In the genomic region with DNA sequence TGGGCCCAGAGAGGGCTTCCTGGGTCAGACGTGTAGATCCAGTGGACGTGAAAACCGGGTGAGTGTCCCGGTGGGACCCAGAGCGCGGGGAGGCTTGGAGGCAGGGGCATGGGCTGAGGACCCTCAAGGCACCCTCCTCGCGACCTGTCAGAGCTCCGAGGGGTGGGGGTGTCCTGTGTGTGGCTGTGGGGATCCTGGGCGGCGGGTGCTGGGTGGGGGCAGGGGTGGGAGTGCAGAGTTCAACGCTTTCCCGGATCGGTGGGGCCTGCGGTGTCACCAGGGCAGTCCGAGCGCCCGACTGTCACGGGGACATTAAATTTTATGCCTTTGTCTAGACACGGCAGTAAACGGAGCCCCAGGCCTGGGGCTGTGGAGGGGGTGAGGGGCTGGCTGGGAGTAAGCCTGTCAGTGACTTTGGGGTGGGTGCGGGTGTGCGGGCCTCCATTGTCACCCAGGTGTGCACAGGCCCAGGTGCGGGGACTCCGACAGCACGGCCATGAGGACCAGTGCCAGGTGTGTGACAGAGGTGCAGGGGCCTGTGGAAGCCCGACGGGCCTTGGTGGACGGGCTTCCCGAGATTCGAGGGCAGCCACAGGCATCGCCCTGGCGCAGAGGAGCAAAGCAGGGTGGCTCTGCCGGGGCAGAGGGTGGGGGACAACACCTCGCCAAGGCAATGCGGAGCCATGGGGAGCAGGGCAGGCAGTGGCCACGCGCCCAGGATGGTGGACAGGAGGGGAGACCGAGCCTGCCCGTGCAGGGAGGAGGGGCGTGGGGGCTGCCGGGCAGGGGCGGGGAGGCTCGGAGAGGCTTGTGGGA, we compare ENCODE assay signal across 2 cellular contexts.
TF ChIP-seq lines count a peak whose summit lies in the region.

No MANE protein-coding gene starts in this region.

TF ChIP-seq in A549, 52 proteins besides CTCF, POLR2A, EP300 and RAD21:
- no peak for TF ChIP-seq RARB (CRISPR knock-in tag; IDR thresholded peaks at IDR 0.05)
- TF ChIP-seq ESRRA (IDR thresholded peaks at IDR 0.05; ENCODE audit: borderline replicate concordance, low read length) = no peak
- no peak for TF ChIP-seq ZSCAN20 (CRISPR knock-in tag; IDR thresholded peaks at IDR 0.05)
- TF ChIP-seq, protein P1, sequence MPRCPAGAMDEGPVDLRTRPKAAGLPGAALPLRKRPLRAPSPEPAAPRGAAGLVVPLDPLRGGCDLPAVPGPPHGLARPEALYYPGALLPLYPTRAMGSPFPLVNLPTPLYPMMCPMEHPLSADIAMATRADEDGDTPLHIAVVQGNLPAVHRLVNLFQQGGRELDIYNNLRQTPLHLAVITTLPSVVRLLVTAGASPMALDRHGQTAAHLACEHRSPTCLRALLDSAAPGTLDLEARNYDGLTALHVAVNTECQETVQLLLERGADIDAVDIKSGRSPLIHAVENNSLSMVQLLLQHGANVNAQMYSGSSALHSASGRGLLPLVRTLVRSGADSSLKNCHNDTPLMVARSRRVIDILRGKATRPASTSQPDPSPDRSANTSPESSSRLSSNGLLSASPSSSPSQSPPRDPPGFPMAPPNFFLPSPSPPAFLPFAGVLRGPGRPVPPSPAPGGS (IDR thresholded peaks at IDR 0.05) = no peak
- no peak for TF ChIP-seq MAFK (IDR thresholded peaks at IDR 0.05; ENCODE audit: partially characterized antibody)
- TF ChIP-seq NFE2L2 (conservative IDR thresholded peaks at IDR 0.05; ENCODE audit: low read length) = no peak
- no peak for TF ChIP-seq SREBF2 (IDR thresholded peaks at IDR 0.05)
- no peak for TF ChIP-seq HOXB5 (CRISPR knock-in tag; IDR thresholded peaks at IDR 0.05)
- TF ChIP-seq NR3C1 (IDR thresholded peaks at IDR 0.05) = no peak
- TF ChIP-seq, protein P2, sequence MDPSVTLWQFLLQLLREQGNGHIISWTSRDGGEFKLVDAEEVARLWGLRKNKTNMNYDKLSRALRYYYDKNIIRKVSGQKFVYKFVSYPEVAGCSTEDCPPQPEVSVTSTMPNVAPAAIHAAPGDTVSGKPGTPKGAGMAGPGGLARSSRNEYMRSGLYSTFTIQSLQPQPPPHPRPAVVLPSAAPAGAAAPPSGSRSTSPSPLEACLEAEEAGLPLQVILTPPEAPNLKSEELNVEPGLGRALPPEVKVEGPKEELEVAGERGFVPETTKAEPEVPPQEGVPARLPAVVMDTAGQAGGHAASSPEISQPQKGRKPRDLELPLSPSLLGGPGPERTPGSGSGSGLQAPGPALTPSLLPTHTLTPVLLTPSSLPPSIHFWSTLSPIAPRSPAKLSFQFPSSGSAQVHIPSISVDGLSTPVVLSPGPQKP (IDR thresholded peaks at IDR 0.05; ENCODE audit: low read depth, low read length) = no peak
TF ChIP-seq in A549: peak in this region for 0.

TF ChIP-seq in IMR-90, 13 proteins besides CTCF, POLR2A, EP300 and RAD21:
- TF ChIP-seq MXI1 (IDR thresholded peaks at IDR 0.05; ENCODE audit: borderline replicate concordance, low read depth, low read length) (no peak), FOS (IDR thresholded peaks at IDR 0.05; ENCODE audit: low read depth, low read length) (no peak), CHD1 (IDR thresholded peaks at IDR 0.05; ENCODE audit: low read depth, low read length) (no peak), MAZ (IDR thresholded peaks at IDR 0.05; ENCODE audit: borderline replicate concordance, low read depth, low read length) (no peak), SMC3 (IDR thresholded peaks at IDR 0.05; ENCODE audit: low read depth, low read length) (no peak), RCOR1 (IDR thresholded peaks at IDR 0.05; ENCODE audit: insufficient replicate concordance, low read length) (no peak), NFE2L2 (IDR thresholded peaks at IDR 0.05; ENCODE audit: low read depth, low read length) (no peak), MAFK (IDR thresholded peaks at IDR 0.05; ENCODE audit: low read depth, low read length) (no peak), BHLHE40 (IDR thresholded peaks at IDR 0.05; ENCODE audit: low read depth, low read length) (no peak), CEBPB (IDR thresholded peaks at IDR 0.05; ENCODE audit: low read depth, low read length) (no peak), RFX5 (IDR thresholded peaks at IDR 0.05; ENCODE audit: low read depth, low read length) (no peak)
- TF ChIP-seq, protein P2 (IDR thresholded peaks at IDR 0.05; ENCODE audit: borderline replicate concordance, low read depth, low read length) = no peak
- TF ChIP-seq, protein P3, sequence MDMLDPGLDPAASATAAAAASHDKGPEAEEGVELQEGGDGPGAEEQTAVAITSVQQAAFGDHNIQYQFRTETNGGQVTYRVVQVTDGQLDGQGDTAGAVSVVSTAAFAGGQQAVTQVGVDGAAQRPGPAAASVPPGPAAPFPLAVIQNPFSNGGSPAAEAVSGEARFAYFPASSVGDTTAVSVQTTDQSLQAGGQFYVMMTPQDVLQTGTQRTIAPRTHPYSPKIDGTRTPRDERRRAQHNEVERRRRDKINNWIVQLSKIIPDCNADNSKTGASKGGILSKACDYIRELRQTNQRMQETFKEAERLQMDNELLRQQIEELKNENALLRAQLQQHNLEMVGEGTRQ (IDR thresholded peaks at IDR 0.05; ENCODE audit: low read depth, low read length) = no peak
